1 cellular context compared by ENCODE assay signal in the genomic region with DNA sequence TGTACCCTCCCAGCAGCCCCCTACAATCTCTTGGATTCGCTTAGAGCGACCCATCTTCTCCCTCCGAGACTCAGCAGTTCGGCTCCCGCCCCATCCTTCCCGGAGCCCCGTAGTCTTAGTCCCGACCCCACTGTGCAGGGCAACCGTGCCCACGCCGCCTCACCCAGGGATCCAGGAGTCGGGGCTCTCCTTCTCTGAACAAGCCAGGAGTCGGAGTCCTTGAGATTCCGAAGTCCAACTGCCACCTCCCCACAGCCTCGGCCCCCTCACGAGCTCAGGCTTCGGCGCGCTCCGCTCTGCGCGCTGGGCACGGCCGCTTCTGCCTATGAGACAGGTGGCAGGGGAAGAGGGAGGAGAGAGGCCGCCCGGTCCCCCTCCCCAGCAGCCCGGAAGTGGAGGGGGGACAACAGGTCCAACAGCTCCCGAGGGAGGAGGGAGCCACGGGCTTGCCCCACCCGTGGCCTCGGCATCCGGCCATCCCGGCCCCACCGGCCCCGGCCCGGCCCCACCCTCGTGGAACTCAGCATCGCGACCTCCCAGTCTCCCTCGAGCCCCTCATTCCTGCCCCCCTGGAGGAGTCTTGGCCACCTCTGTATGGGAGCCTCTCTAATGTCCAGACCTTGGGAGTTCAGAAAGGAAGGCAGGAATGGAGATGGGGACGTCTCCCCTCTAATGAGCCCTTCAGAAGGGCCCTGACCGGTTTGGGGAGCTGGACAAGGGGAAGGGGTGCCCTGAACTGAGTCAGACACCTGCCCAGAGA.
TF ChIP-seq lines count a peak whose summit lies in the region.

A gene (minus strand): TSS at position 321 of the 760 bp plus-strand sequence. CDS start 628 bp downstream, outside the sequence.

TF ChIP-seq in HepG2, 621 proteins besides CTCF, POLR2A, EP300 and RAD21 (continued from another document and continues in another):
- TF ChIP-seq, protein P1, sequence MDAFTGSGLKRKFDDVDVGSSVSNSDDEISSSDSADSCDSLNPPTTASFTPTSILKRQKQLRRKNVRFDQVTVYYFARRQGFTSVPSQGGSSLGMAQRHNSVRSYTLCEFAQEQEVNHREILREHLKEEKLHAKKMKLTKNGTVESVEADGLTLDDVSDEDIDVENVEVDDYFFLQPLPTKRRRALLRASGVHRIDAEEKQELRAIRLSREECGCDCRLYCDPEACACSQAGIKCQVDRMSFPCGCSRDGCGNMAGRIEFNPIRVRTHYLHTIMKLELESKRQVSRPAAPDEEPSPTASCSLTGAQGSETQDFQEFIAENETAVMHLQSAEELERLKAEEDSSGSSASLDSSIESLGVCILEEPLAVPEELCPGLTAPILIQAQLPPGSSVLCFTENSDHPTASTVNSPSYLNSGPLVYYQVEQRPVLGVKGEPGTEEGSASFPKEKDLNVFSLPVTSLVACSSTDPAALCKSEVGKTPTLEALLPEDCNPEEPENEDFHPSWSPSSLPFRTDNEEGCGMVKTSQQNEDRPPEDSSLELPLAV (CRISPR knock-in tag; conservative IDR thresholded peaks at IDR 0.05; ENCODE audit: low read depth): no peak
- TF ChIP-seq ZNF558 (CRISPR knock-in tag; IDR thresholded peaks at IDR 0.05; ENCODE audit: borderline replicate concordance): no peak
- TF ChIP-seq PHF8 (CRISPR knock-in tag; IDR thresholded peaks at IDR 0.05): no peak; the same call in none of the 2 replicates
- TF ChIP-seq ZNF224 (CRISPR knock-in tag; IDR thresholded peaks at IDR 0.05): no peak
- TF ChIP-seq, protein P2, sequence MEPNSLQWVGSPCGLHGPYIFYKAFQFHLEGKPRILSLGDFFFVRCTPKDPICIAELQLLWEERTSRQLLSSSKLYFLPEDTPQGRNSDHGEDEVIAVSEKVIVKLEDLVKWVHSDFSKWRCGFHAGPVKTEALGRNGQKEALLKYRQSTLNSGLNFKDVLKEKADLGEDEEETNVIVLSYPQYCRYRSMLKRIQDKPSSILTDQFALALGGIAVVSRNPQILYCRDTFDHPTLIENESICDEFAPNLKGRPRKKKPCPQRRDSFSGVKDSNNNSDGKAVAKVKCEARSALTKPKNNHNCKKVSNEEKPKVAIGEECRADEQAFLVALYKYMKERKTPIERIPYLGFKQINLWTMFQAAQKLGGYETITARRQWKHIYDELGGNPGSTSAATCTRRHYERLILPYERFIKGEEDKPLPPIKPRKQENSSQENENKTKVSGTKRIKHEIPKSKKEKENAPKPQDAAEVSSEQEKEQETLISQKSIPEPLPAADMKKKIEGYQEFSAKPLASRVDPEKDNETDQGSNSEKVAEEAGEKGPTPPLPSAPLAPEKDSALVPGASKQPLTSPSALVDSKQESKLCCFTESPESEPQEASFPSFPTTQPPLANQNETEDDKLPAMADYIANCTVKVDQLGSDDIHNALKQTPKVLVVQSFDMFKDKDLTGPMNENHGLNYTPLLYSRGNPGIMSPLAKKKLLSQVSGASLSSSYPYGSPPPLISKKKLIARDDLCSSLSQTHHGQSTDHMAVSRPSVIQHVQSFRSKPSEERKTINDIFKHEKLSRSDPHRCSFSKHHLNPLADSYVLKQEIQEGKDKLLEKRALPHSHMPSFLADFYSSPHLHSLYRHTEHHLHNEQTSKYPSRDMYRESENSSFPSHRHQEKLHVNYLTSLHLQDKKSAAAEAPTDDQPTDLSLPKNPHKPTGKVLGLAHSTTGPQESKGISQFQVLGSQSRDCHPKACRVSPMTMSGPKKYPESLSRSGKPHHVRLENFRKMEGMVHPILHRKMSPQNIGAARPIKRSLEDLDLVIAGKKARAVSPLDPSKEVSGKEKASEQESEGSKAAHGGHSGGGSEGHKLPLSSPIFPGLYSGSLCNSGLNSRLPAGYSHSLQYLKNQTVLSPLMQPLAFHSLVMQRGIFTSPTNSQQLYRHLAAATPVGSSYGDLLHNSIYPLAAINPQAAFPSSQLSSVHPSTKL (CRISPR knock-in tag; IDR thresholded peaks at IDR 0.05): no peak
- TF ChIP-seq, protein P3, sequence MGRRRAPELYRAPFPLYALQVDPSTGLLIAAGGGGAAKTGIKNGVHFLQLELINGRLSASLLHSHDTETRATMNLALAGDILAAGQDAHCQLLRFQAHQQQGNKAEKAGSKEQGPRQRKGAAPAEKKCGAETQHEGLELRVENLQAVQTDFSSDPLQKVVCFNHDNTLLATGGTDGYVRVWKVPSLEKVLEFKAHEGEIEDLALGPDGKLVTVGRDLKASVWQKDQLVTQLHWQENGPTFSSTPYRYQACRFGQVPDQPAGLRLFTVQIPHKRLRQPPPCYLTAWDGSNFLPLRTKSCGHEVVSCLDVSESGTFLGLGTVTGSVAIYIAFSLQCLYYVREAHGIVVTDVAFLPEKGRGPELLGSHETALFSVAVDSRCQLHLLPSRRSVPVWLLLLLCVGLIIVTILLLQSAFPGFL (CRISPR knock-in tag; IDR thresholded peaks at IDR 0.05): no peak
- no peak for TF ChIP-seq ZNF547 (CRISPR knock-in tag; IDR thresholded peaks at IDR 0.05)
- TF ChIP-seq, protein P4, sequence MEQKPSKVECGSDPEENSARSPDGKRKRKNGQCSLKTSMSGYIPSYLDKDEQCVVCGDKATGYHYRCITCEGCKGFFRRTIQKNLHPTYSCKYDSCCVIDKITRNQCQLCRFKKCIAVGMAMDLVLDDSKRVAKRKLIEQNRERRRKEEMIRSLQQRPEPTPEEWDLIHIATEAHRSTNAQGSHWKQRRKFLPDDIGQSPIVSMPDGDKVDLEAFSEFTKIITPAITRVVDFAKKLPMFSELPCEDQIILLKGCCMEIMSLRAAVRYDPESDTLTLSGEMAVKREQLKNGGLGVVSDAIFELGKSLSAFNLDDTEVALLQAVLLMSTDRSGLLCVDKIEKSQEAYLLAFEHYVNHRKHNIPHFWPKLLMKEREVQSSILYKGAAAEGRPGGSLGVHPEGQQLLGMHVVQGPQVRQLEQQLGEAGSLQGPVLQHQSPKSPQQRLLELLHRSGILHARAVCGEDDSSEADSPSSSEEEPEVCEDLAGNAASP (CRISPR knock-in tag; IDR thresholded peaks at IDR 0.05; ENCODE audit: borderline replicate concordance): no peak
- TF ChIP-seq SETDB1 (CRISPR knock-in tag; IDR thresholded peaks at IDR 0.05; ENCODE audit: borderline replicate concordance): no peak
- TF ChIP-seq TBX3 (IDR thresholded peaks at IDR 0.05; ENCODE audit: borderline replicate concordance): no peak
- TF ChIP-seq ISL2 (CRISPR knock-in tag; IDR thresholded peaks at IDR 0.05): 0 out of 2 replicates have a peak, but pooled peaks have one; percentile 3
- TF ChIP-seq HIVEP1 (CRISPR knock-in tag; IDR thresholded peaks at IDR 0.05): no peak
- TF ChIP-seq NR3C1 (CRISPR knock-in tag; IDR thresholded peaks at IDR 0.05): no peak
- TF ChIP-seq, protein P5, sequence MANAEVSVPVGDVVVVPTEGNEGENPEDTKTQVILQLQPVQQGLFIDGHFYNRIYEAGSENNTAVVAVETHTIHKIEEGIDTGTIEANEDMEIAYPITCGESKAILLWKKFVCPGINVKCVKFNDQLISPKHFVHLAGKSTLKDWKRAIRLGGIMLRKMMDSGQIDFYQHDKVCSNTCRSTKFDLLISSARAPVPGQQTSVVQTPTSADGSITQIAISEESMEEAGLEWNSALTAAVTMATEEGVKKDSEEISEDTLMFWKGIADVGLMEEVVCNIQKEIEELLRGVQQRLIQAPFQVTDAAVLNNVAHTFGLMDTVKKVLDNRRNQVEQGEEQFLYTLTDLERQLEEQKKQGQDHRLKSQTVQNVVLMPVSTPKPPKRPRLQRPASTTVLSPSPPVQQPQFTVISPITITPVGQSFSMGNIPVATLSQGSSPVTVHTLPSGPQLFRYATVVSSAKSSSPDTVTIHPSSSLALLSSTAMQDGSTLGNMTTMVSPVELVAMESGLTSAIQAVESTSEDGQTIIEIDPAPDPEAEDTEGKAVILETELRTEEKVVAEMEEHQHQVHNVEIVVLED (CRISPR knock-in tag; IDR thresholded peaks at IDR 0.05; ENCODE audit: borderline replicate concordance): no peak
- TF ChIP-seq ZNF460 (CRISPR knock-in tag; IDR thresholded peaks at IDR 0.05; ENCODE audit: borderline replicate concordance): no peak
- no peak for TF ChIP-seq ZKSCAN1 (IDR thresholded peaks at IDR 0.05; ENCODE audit: low read length)
- no peak for TF ChIP-seq ZNF792 (CRISPR knock-in tag; IDR thresholded peaks at IDR 0.05)
- no peak for TF ChIP-seq PAWR (CRISPR knock-in tag; IDR thresholded peaks at IDR 0.05; ENCODE audit: borderline replicate concordance)
- no peak for TF ChIP-seq EZH2 (conservative IDR thresholded peaks at IDR 0.05; ENCODE audit: low read depth, low read length)
- TF ChIP-seq FOXK1 (CRISPR knock-in tag; IDR thresholded peaks at IDR 0.05; ENCODE audit: borderline replicate concordance, low read depth): no peak
- no peak for TF ChIP-seq MYNN (CRISPR knock-in tag; IDR thresholded peaks at IDR 0.05; ENCODE audit: low read depth)
- TF ChIP-seq KMT2B (CRISPR knock-in tag; IDR thresholded peaks at IDR 0.05): no peak
- TF ChIP-seq, protein P6, sequence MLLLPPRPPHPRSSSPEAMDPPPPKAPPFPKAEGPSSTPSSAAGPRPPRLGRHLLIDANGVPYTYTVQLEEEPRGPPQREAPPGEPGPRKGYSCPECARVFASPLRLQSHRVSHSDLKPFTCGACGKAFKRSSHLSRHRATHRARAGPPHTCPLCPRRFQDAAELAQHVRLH (CRISPR knock-in tag; IDR thresholded peaks at IDR 0.05; ENCODE audit: borderline replicate concordance, low read depth): 0 out of 2 replicates have a peak, but pooled peaks have one; percentile 20
- TF ChIP-seq JUN (CRISPR knock-in tag; IDR thresholded peaks at IDR 0.05): no peak
- no peak for TF ChIP-seq YY1 (IDR thresholded peaks at IDR 0.05; ENCODE audit: insufficient read depth, insufficient replicate concordance, low read depth, low read length)
- TF ChIP-seq, protein P7, sequence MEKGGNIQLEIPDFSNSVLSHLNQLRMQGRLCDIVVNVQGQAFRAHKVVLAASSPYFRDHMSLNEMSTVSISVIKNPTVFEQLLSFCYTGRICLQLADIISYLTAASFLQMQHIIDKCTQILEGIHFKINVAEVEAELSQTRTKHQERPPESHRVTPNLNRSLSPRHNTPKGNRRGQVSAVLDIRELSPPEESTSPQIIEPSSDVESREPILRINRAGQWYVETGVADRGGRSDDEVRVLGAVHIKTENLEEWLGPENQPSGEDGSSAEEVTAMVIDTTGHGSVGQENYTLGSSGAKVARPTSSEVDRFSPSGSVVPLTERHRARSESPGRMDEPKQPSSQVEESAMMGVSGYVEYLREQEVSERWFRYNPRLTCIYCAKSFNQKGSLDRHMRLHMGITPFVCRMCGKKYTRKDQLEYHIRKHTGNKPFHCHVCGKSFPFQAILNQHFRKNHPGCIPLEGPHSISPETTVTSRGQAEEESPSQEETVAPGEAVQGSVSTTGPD (CRISPR knock-in tag; IDR thresholded peaks at IDR 0.05): no peak
- peak; percentile 91 for TF ChIP-seq ZNF746 (CRISPR knock-in tag; IDR thresholded peaks at IDR 0.05)
- TF ChIP-seq ESRRA (CRISPR knock-in tag; IDR thresholded peaks at IDR 0.05; ENCODE audit: low read depth): 0 out of 2 replicates have a peak, but pooled peaks have one; percentile 29
- no peak for TF ChIP-seq CENPT (CRISPR knock-in tag; IDR thresholded peaks at IDR 0.05; ENCODE audit: low read depth)
- TF ChIP-seq, protein P8, sequence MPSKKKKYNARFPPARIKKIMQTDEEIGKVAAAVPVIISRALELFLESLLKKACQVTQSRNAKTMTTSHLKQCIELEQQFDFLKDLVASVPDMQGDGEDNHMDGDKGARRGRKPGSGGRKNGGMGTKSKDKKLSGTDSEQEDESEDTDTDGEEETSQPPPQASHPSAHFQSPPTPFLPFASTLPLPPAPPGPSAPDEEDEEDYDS (CRISPR knock-in tag; IDR thresholded peaks at IDR 0.05): no peak; the same call in 1 of the 2 replicates
- no peak for TF ChIP-seq ZNF124 (CRISPR knock-in tag; IDR thresholded peaks at IDR 0.05)
- no peak for TF ChIP-seq MIER2 (CRISPR knock-in tag; IDR thresholded peaks at IDR 0.05)
- TF ChIP-seq, protein P9, sequence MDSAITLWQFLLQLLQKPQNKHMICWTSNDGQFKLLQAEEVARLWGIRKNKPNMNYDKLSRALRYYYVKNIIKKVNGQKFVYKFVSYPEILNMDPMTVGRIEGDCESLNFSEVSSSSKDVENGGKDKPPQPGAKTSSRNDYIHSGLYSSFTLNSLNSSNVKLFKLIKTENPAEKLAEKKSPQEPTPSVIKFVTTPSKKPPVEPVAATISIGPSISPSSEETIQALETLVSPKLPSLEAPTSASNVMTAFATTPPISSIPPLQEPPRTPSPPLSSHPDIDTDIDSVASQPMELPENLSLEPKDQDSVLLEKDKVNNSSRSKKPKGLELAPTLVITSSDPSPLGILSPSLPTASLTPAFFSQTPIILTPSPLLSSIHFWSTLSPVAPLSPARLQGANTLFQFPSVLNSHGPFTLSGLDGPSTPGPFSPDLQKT (CRISPR knock-in tag; IDR thresholded peaks at IDR 0.05; ENCODE audit: borderline replicate concordance): no peak
- TF ChIP-seq, protein P10, sequence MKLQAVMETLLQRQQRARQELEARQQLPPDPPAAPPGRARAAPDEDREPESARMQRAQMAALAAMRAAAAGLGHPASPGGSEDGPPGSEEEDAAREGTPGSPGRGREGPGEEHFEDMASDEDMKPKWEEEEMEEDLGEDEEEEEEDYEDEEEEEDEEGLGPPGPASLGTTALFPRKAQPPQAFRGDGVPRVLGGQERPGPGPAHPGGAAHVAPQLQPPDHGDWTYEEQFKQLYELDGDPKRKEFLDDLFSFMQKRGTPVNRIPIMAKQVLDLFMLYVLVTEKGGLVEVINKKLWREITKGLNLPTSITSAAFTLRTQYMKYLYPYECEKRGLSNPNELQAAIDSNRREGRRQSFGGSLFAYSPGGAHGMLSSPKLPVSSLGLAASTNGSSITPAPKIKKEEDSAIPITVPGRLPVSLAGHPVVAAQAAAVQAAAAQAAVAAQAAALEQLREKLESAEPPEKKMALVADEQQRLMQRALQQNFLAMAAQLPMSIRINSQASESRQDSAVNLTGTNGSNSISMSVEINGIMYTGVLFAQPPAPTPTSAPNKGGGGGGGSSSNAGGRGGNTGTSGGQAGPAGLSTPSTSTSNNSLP (IDR thresholded peaks at IDR 0.05; ENCODE audit: low read depth, low read length): no peak
- TF ChIP-seq PHF20 (CRISPR knock-in tag; IDR thresholded peaks at IDR 0.05): no peak
- TF ChIP-seq, protein P11, sequence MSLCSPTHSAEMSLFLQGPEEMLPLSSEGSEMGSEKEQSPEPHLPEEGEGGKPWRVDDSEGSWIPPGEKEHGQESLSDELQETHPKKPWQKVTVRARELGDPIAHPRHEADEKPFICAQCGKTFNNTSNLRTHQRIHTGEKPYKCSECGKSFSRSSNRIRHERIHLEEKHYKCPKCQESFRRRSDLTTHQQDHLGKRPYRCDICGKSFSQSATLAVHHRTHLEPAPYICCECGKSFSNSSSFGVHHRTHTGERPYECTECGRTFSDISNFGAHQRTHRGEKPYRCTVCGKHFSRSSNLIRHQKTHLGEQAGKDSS (CRISPR knock-in tag; IDR thresholded peaks at IDR 0.05; ENCODE audit: borderline replicate concordance, low read depth): no peak
- no peak for TF ChIP-seq HMG20A (CRISPR knock-in tag; IDR thresholded peaks at IDR 0.05; ENCODE audit: borderline replicate concordance)
- TF ChIP-seq AHR (CRISPR knock-in tag; IDR thresholded peaks at IDR 0.05): no peak
- TF ChIP-seq, protein P12, sequence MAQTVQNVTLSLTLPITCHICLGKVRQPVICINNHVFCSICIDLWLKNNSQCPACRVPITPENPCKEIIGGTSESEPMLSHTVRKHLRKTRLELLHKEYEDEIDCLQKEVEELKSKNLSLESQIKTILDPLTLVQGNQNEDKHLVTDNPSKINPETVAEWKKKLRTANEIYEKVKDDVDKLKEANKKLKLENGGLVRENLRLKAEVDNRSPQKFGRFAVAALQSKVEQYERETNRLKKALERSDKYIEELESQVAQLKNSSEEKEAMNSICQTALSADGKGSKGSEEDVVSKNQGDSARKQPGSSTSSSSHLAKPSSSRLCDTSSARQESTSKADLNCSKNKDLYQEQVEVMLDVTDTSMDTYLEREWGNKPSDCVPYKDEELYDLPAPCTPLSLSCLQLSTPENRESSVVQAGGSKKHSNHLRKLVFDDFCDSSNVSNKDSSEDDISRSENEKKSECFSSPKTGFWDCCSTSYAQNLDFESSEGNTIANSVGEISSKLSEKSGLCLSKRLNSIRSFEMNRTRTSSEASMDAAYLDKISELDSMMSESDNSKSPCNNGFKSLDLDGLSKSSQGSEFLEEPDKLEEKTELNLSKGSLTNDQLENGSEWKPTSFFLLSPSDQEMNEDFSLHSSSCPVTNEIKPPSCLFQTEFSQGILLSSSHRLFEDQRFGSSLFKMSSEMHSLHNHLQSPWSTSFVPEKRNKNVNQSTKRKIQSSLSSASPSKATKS (CRISPR knock-in tag; IDR thresholded peaks at IDR 0.05): 0 out of 2 replicates have a peak, but pooled peaks have one; percentile 65
